Comparison of ENCODE assay signal across 15 cellular contexts in genomic region chr12:103915306-103915705, GRCh38. TPM values are rescaled to one million over a fixed set of nuclear protein-coding genes. Genes with fewer than 3 reads are reported as not detected.
DNase-seq lines count a peak whose midpoint lies in the region; ATAC-seq and TF ChIP-seq lines count a peak whose summit lies in the region.
"Had no signal": no experiment of that assay in that cellular context is flagged by ENCODE, and none has a peak within 500 bp of the region (broad histone marks: within the 10 kb centered on the region; RNA-seq: fewer than 3 reads in every experiment).

No MANE protein-coding gene starts in this region.

- H3K4me3 ChIP-seq in fibroblast of pulmonary artery (replicated peaks; ENCODE audit: low read depth, low read length) (no peak overlapping the region), parathyroid adenoma (ENCODE audit: low read depth, low read length) (no peak overlapping the region), tibial artery (no peak overlapping the region)
- H3K4me3 ChIP-seq: BLaER1, HAP-1 had no signal

- intact Hi-C loops in tibial artery (cut with DNase I; ENCODE audit: low total_unique reads) = no loop called here

- H3K9me3 ChIP-seq in parathyroid adenoma (ENCODE audit: control insufficient read depth, low read length) = no peaks in the 10 kb centered on the region
- H3K9me3 ChIP-seq in tibial artery = peaks cover 0 to 15% (median 5%) of the 10 kb centered on the region in 3 donors
- H3K9me3 ChIP-seq: HAP-1 had no signal

- no peak overlapping the region for H3K9ac ChIP-seq in parathyroid adenoma
- H3K9ac ChIP-seq: BLaER1 had no signal

- H3K4me2 ChIP-seq in parathyroid adenoma (ENCODE audit: low read length) = no peak overlapping the region
- H3K4me2 ChIP-seq: BLaER1 had no signal

- H3K27ac ChIP-seq in parathyroid adenoma (no peak overlapping the region), tibial artery (no peak overlapping the region)
- H3K27ac ChIP-seq: BLaER1 had no signal

- H3K36me3 ChIP-seq in parathyroid adenoma (ENCODE audit: control insufficient read depth, insufficient read depth, low read length) = no peaks in the 10 kb centered on the region
- no peaks in the 10 kb centered on the region for H3K36me3 ChIP-seq in tibial artery
- H3K36me3 ChIP-seq: BLaER1, HAP-1 had no signal

- peak overlapping the region; percentile 79 for H2AFZ ChIP-seq in parathyroid adenoma

- H3K4me1 ChIP-seq in parathyroid adenoma = peaks cover 11% of the 10 kb centered on the region
- peaks cover 0 to 17% (median 0%) of the 10 kb centered on the region in 4 donors for H3K4me1 ChIP-seq in tibial artery
- H3K4me1 ChIP-seq: BLaER1, HAP-1 had no signal

- DNase-seq in HT1080 (ENCODE audit: low read depth) (peak; percentile 55), SHP77 (lab: John Stamatoyannopoulos, UW) (peak; percentile 8 to 34), fibroblast of pulmonary artery (ENCODE audit: low read depth) (peak; percentile 39), tibial artery (no peak), GM03348 (ENCODE audit: low spot score) (no peak)
- DNase-seq in central memory CD4-positive, alpha-beta T cell = no peak
- DNase-seq: CD8-positive, alpha-beta memory T cell; NCI-H1436; NCI-H2081 treated with DMSO at 0.1 percent for 48 hours; NCI-H446 treated with DMSO at 0.1 percent for 48 hours; NCI-H82 had no signal

- ATAC-seq in GM21367 (IDR thresholded peaks at IDR 0.05; ENCODE audit: unreplicated experiment) = no peak

- no peak for TF ChIP-seq CTCF in fibroblast of pulmonary artery (IDR thresholded peaks at IDR 0.05; ENCODE audit: low read length, missing control alignments)
- no peak for TF ChIP-seq CTCF in parathyroid adenoma (IDR thresholded peaks at IDR 0.05)
- no peak for TF ChIP-seq CTCF in tibial artery (IDR thresholded peaks at IDR 0.05)

- no peaks in the 10 kb centered on the region for H3K79me2 ChIP-seq in parathyroid adenoma

- no peaks in the 10 kb centered on the region for H3K27me3 ChIP-seq in parathyroid adenoma (ENCODE audit: control insufficient read depth, insufficient read depth, low read length)
- no peaks in the 10 kb centered on the region for H3K27me3 ChIP-seq in tibial artery
- H3K27me3 ChIP-seq: BLaER1 had no signal

RNA-seq across cellular contexts. Expression of gene HSP90B1, which starts 14.9 kb away (rescaled TPM):
- total RNA-seq in HT1080 (2014; rRNA removed; shearing (Covaris generic)) = 554 and 653 TPM in 2 replicates
- 617 and 658 TPM in 2 replicates for polyA plus RNA-seq in HT1080 (2015; cell fraction: cytosol; rRNA removed)
- polyA plus RNA-seq in HT1080 (2015; cell fraction: nucleus; rRNA removed) = 1,960 and 2,166 TPM in 2 replicates

RNA-seq across cellular contexts. Expression of gene TDG, which starts 50.4 kb away (rescaled TPM):
- total RNA-seq in HT1080 (2014; rRNA removed; shearing (Covaris generic)) = 14.3 and 17.4 TPM in 2 replicates
- polyA plus RNA-seq in HT1080 (2015; cell fraction: cytosol; rRNA removed) = 13.4 and 14.1 TPM in 2 replicates
- polyA plus RNA-seq in HT1080 (2015; cell fraction: nucleus; rRNA removed) = 40.1 and 42.5 TPM in 2 replicates

Comparison
In these comparisons a context has a peak if more than half of its experiments do, and no peak if none do; other contexts are left out.
1. DNase-seq: peak in HT1080 (single experiment), SHP77 (2 of 2) and fibroblast of pulmonary artery (single experiment); none in tibial artery (0 of 2), central memory CD4-positive, alpha-beta T cell (single experiment) and GM03348 (single experiment).